18 cellular contexts compared by ENCODE assay signal in the genomic region with DNA sequence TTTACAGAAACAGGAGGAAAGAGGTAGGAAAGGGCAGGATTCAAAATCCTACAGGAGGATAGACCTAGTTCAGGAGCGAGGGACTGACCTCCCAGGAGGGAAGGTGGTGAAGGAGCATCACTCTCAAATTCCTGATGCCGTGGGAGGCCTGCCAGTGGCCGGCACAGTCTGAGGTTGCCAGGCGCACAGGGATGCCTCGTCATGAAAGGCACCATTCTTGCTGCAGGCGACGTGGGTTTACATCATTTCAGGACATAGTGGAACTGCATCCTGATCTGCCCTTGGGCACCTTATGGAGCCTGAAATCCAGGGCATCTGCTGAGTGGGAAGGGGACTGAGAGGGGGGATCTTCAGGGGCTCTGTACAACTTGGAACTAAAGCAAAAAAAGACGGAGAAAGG.
DNase-seq lines count a peak whose midpoint lies in the region; ATAC-seq and TF ChIP-seq lines count a peak whose summit lies in the region.
"Had no signal": no experiment of that assay in that cellular context is flagged by ENCODE, and none has a peak within 500 bp of the region (broad histone marks: within the 10 kb centered on the region; RNA-seq: fewer than 3 reads in every experiment).

No MANE protein-coding gene starts in this region.

- no peak overlapping the region for H3K18ac ChIP-seq in mesenchymal stem cell (ENCODE audit: low read depth in 1 of 2, low read length in 2 of 2)

- H3K4ac ChIP-seq in mesenchymal stem cell (ENCODE audit: low read depth in 1 of 2, low read length in 2 of 2), result no peak overlapping the region

- no peak overlapping the region for H2BK120ac ChIP-seq in mesenchymal stem cell (ENCODE audit: low read depth, low read length)

- no peak overlapping the region for H3K9ac ChIP-seq in mesenchymal stem cell (ENCODE audit: low read length)

- ATAC-seq in sciatic nerve, result peak; percentile 9
- ATAC-seq: HCT116 had no signal

- H3K27me3 Mint-ChIP-seq in chondrocyte (ENCODE audit: low read depth), result peaks cover 25% of the 10 kb centered on the region

- WGBS in mesenchymal stem cell, result 84% methylated on average over 8 of the region's 8 CpGs

- H3K14ac ChIP-seq in mesenchymal stem cell (ENCODE audit: low read length in 2 of 2), result peak overlapping the region in 1 of 2 experiments; percentile 83

- H3K9me3 ChIP-seq in mesenchymal stem cell (ENCODE audit: control insufficient read depth, low read length), result no peaks in the 10 kb centered on the region

- intact Hi-C loops in sciatic nerve (cut with DNase I), result no loop called here

- H3K4me2 ChIP-seq in mesenchymal stem cell (ENCODE audit: low read length, poor library complexity, severe bottlenecking), result no peak overlapping the region

- no peaks in the 10 kb centered on the region for H3K79me1 ChIP-seq in mesenchymal stem cell (replicated peaks; ENCODE audit: low read length, poor library complexity, severe bottlenecking)

- peak overlapping the region; percentile 31 to 87 for H2BK12ac ChIP-seq in mesenchymal stem cell (ENCODE audit: low read length in 2 of 2)

- H3K4me1 Mint-ChIP-seq in chondrocyte (ENCODE audit: low read depth), result peaks cover 29% of the 10 kb centered on the region
- H3K4me1 Mint-ChIP-seq: CD8-positive, alpha-beta memory T cell had no signal

- peaks cover 3% of the 10 kb centered on the region for H3K9me3 Mint-ChIP-seq in chondrocyte (ENCODE audit: low read depth)

- peak overlapping the region; percentile 52 for H4K91ac ChIP-seq in mesenchymal stem cell (ENCODE audit: low read length)

- H3K27ac ChIP-seq in mesenchymal stem cell (ENCODE audit: low read length, poor library complexity, severe bottlenecking), result no peak overlapping the region

- no peak overlapping the region for H3K23ac ChIP-seq in mesenchymal stem cell (ENCODE audit: low read length in 2 of 2)

- H2AK5ac ChIP-seq in mesenchymal stem cell (ENCODE audit: low read length, severe bottlenecking), result no peak overlapping the region

- H3K36me3 Mint-ChIP-seq in chondrocyte (ENCODE audit: low read depth), result no peaks in the 10 kb centered on the region
- H3K36me3 Mint-ChIP-seq: CD8-positive, alpha-beta memory T cell had no signal

- H3K4me1 ChIP-seq in mesenchymal stem cell (ENCODE audit: control insufficient read depth, insufficient read depth, low read depth, low read length), result peaks cover 14% of the 10 kb centered on the region

- H2BK5ac ChIP-seq in mesenchymal stem cell (ENCODE audit: low read depth, low read length, poor library complexity, severe bottlenecking), result no peak overlapping the region

- no peak for TF ChIP-seq CTCF in chondrocyte (IDR thresholded peaks at IDR 0.05)

- no peak overlapping the region for H2AFZ ChIP-seq in mesenchymal stem cell (ENCODE audit: low read depth, low read length)

- no peaks in the 10 kb centered on the region for H3K36me3 ChIP-seq in mesenchymal stem cell (ENCODE audit: control insufficient read depth in 1 of 2, insufficient read depth in 2 of 2, low read depth in 1 of 2, low read length in 2 of 2)

- peak overlapping the region; percentile 77 for H3K27ac Mint-ChIP-seq in chondrocyte (ENCODE audit: unreplicated experiment)
- H3K27ac Mint-ChIP-seq: CD8-positive, alpha-beta memory T cell had no signal

- no peak overlapping the region for H3K4me3 Mint-ChIP-seq in chondrocyte (ENCODE audit: unreplicated experiment)
- H3K4me3 Mint-ChIP-seq: CD8-positive, alpha-beta memory T cell had no signal

- no peak overlapping the region for H2BK15ac ChIP-seq in mesenchymal stem cell (ENCODE audit: low read depth, poor library complexity, severe bottlenecking)

- H4K8ac ChIP-seq in mesenchymal stem cell (ENCODE audit: low read length), result no peak overlapping the region

- H3K27me3 ChIP-seq in mesenchymal stem cell (ENCODE audit: control insufficient read depth in 1 of 2, insufficient read depth in 1 of 2, low read length in 2 of 2), result peaks cover 3 to 17% of the 10 kb centered on the region in 2 experiments

- DNase-seq in RPMI7951 (ENCODE audit: low read depth) (peak; percentile 54), chondrocyte (ENCODE audit: low spot score) (no peak), mesenchymal stem cell (no peak), sciatic nerve (ENCODE audit: low spot score) (no peak), OCI-M2 (lab: John Stamatoyannopoulos, UW; ENCODE audit: unreplicated experiment) (no peak), NCI-H82 (lab: John Stamatoyannopoulos, UW) (no peak), DMS53 treated with DMSO at 0.1 percent for 48 hours (lab: John Stamatoyannopoulos, UW; ENCODE audit: unreplicated experiment) (no peak)
- no peak for DNase-seq in activated CD4-positive, alpha-beta T cell treated with anti-CD3 and anti-CD28 coated beads, Interleukin-2, amount 50 U/mL, for 4 hours
- DNase-seq: C1 segment of cervical spinal cord; CD8-positive, alpha-beta memory T cell; DMS79 treated with DMSO at 0.1 percent for 48 hours; GOT3; Kasumi-1; NCI-H1105; NCI-H2081; NCI-H446 treated with DMSO at 0.1 percent for 48 hours; SIG-M5 had no signal

- no peak overlapping the region for H3K4me3 ChIP-seq in mesenchymal stem cell (ENCODE audit: insufficient read depth in 1 of 2, low read depth in 1 of 2, low read length in 2 of 2)
